In the genomic region with DNA sequence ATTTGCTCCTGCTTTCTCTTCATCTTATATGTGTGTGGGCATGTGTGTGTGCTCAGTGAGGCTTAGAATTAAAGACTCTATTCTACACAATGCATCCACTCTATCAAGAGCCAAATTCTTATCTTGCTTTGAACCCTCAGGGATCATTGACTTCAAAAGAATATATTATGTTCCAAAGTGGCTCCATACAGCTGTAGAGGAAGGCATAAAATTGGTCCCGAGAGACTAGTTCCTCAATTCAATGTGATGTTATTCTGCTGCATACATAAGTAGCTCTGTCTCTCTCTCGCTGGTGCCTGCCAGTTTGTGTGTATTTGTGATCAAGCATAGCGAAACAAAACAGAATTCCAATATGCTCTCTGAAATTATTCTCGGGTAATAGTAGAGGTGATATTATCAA, we compare ENCODE assay signal across 19 cellular contexts.
DNase-seq lines count a peak whose midpoint lies in the region; ATAC-seq and TF ChIP-seq lines count a peak whose summit lies in the region.
"Had no signal": no experiment of that assay in that cellular context is flagged by ENCODE, and none has a peak within 500 bp of the region (broad histone marks: within the 10 kb centered on the region; RNA-seq: fewer than 3 reads in every experiment).

No MANE protein-coding gene starts in this region.

- peak; percentile 50 for ATAC-seq in WTC11
- ATAC-seq: activated CD4-positive, CD25-positive, alpha-beta regulatory T cell treated with anti-CD3 and anti-CD28 coated beads, Interleukin-2, amount 50 U/mL, for 24 hours; activated CD8-positive, alpha-beta memory T cell treated with anti-CD3 and anti-CD28 coated beads, Interleukin-2, amount 10 ng/mL, durations not matched to agents 7 days and 5 days; HCT116; natural killer cell treated with Interleukin-12 subunit alpha and Interleukin-12 subunit beta and Interleukin-15 and Interleukin-18, amount 100 ng/mL, for 72 hours had no signal

- peak; percentile 84 for TF ChIP-seq EP300 in neural cell (conservative IDR thresholded peaks at IDR 0.05; ENCODE audit: poor library complexity, severe bottlenecking)

- TF ChIP-seq CTCF in WTC11 (IDR thresholded peaks at IDR 0.05) (no peak), neural cell (IDR thresholded peaks at IDR 0.05; ENCODE audit: poor library complexity, severe bottlenecking) (no peak)

- H3K27ac Mint-ChIP-seq in WTC11, result peak overlapping the region; percentile 86
- H3K27ac Mint-ChIP-seq: activated CD8-positive, alpha-beta memory T cell treated with anti-CD3 and anti-CD28 coated beads, Interleukin-2, amount 10 ng/mL, durations not matched to agents 7 days and 5 days; B cell; memory B cell; natural killer cell treated with Interleukin-12 subunit alpha and Interleukin-12 subunit beta and Interleukin-15 and Interleukin-18, amount 100 ng/mL, for 72 hours; T-helper 2 cell treated with Interferon-gamma antibody and Interleukin-4, amounts not matched to agents 5 μg/mL and 100 μg/mL, for 36 hours had no signal

- CTCF ChIA-PET in WTC11 (lab: Charles Lee), result no interaction called here

- DNase-seq in HAP-1 (ENCODE audit: low spot score in 2 of 2), result peak; percentile 53 to 86
- DNase-seq in NCI-H2107 treated with DMSO at 0.1 percent for 48 hours (lab: John Stamatoyannopoulos, UW; ENCODE audit: unreplicated experiment), result peak; percentile 94
- no peak for DNase-seq in WTC11 (ENCODE audit: low spot score)
- no peak for DNase-seq in stimulated activated CD4-positive, alpha-beta T cell treated with anti-CD3 and anti-CD28 coated beads, Interleukin-15, amount 100 ng/mL, for 24 hours
- no peak for DNase-seq in NCI-H1048 (lab: John Stamatoyannopoulos, UW)
- DNase-seq in activated CD4-positive, alpha-beta T cell treated with anti-CD3 and anti-CD28 coated beads, Interleukin-2, amount 50 U/mL, for 4 hours, result no peak
- DNase-seq: activated CD8-positive, alpha-beta memory T cell treated with anti-CD3 and anti-CD28 coated beads, Interleukin-2, amount 10 ng/mL, durations not matched to agents 7 days and 5 days; DMS53; Kasumi-1; NCI-H2081; Right ventricle myocardium superior had no signal

- H3K27me3 Mint-ChIP-seq in WTC11 (ENCODE audit: low read depth), result no peaks in the 10 kb centered on the region
- H3K27me3 Mint-ChIP-seq: activated CD8-positive, alpha-beta memory T cell treated with anti-CD3 and anti-CD28 coated beads, Interleukin-2, amount 10 ng/mL, durations not matched to agents 7 days and 5 days; B cell; memory B cell; natural killer cell treated with Interleukin-12 subunit alpha and Interleukin-12 subunit beta and Interleukin-15 and Interleukin-18, amount 100 ng/mL, for 72 hours had no signal

- H3K4me1 Mint-ChIP-seq in WTC11, result peaks cover 44% of the 10 kb centered on the region
- H3K4me1 Mint-ChIP-seq: activated CD8-positive, alpha-beta memory T cell treated with anti-CD3 and anti-CD28 coated beads, Interleukin-2, amount 10 ng/mL, durations not matched to agents 7 days and 5 days; B cell; memory B cell had no signal

- H3K27me3 ChIP-seq in HAP-1 (ENCODE audit: low read depth) (no peaks in the 10 kb centered on the region), neural cell (ENCODE audit: insufficient read depth, low read depth, low read length) (no peaks in the 10 kb centered on the region)
- H3K27me3 ChIP-seq: cardiac muscle cell had no signal

- in situ Hi-C loops in HAP-1 (cut with MboI; ENCODE audit: low sequenced_read_pairs), result no loop called here

- H3K9me2 ChIP-seq in neural cell (ENCODE audit: insufficient read depth, low read length), result no peaks in the 10 kb centered on the region

- H3K27ac ChIP-seq in neural cell (ENCODE audit: low read length), result peak overlapping the region; percentile 64
- H3K27ac ChIP-seq: cardiac muscle cell had no signal

- no peaks in the 10 kb centered on the region for H4K20me1 ChIP-seq in neural cell (ENCODE audit: insufficient read depth)

- H3K36me3 ChIP-seq in HAP-1 (replicated peaks) (no peaks in the 10 kb centered on the region), neural cell (ENCODE audit: insufficient read depth, low read length) (no peaks in the 10 kb centered on the region)
- H3K36me3 ChIP-seq: cardiac muscle cell had no signal

- H3K4me1 ChIP-seq in HAP-1, result peaks cover 23% of the 10 kb centered on the region

- no peak overlapping the region for H3K9ac ChIP-seq in neural cell (ENCODE audit: low read length)

- peaks cover 80% of the 10 kb centered on the region for H3K36me3 Mint-ChIP-seq in WTC11
- H3K36me3 Mint-ChIP-seq: activated CD8-positive, alpha-beta memory T cell treated with anti-CD3 and anti-CD28 coated beads, Interleukin-2, amount 10 ng/mL, durations not matched to agents 7 days and 5 days; memory B cell; natural killer cell treated with Interleukin-12 subunit alpha and Interleukin-12 subunit beta and Interleukin-15 and Interleukin-18, amount 100 ng/mL, for 72 hours had no signal

- H2AFZ ChIP-seq in neural cell (ENCODE audit: low read depth, low read length), result no peak overlapping the region

- H3K4me2 ChIP-seq in neural cell (ENCODE audit: low read length), result peak overlapping the region; percentile 42

- peak overlapping the region; percentile 90 for H3K4me3 Mint-ChIP-seq in WTC11
- H3K4me3 Mint-ChIP-seq: activated CD8-positive, alpha-beta memory T cell treated with anti-CD3 and anti-CD28 coated beads, Interleukin-2, amount 10 ng/mL, durations not matched to agents 7 days and 5 days; B cell; memory B cell; natural killer cell treated with Interleukin-12 subunit alpha and Interleukin-12 subunit beta and Interleukin-15 and Interleukin-18, amount 100 ng/mL, for 72 hours; T-helper 2 cell treated with Interferon-gamma antibody and Interleukin-4, amounts not matched to agents 5 μg/mL and 100 μg/mL, for 36 hours had no signal

- H3K9me3 ChIP-seq in HAP-1 (no peaks in the 10 kb centered on the region), neural cell (ENCODE audit: low read length) (no peaks in the 10 kb centered on the region)

- H3K9me3 Mint-ChIP-seq in WTC11, result peaks cover 12% of the 10 kb centered on the region
- H3K9me3 Mint-ChIP-seq: T-helper 2 cell treated with Interferon-gamma antibody and Interleukin-4, amounts not matched to agents 5 μg/mL and 100 μg/mL, for 36 hours had no signal

- POLR2A ChIA-PET in WTC11 (lab: Charles Lee), result no interaction called here

- H3K4me3 ChIP-seq in HAP-1 (no peak overlapping the region), neural cell (ENCODE audit: low read length) (peak overlapping the region; percentile 6)
- H3K4me3 ChIP-seq: cardiac muscle cell had no signal

- H3F3A ChIP-seq in neural cell (ENCODE audit: insufficient read depth, low read length, poor library complexity, severe bottlenecking), result peaks cover 9% of the 10 kb centered on the region

- TF ChIP-seq RAD21 in neural cell (conservative IDR thresholded peaks at IDR 0.05), result peak; percentile 41

- no peaks in the 10 kb centered on the region for H3K79me2 ChIP-seq in neural cell (replicated peaks; ENCODE audit: insufficient read depth, low read length)

TF ChIP-seq in WTC11, 78 proteins besides CTCF, POLR2A, EP300 and RAD21 (continues in another document):
- TF ChIP-seq GTF2I (CRISPR knock-in tag; conservative IDR thresholded peaks at IDR 0.05), result no peak
- TF ChIP-seq ESRRA (CRISPR knock-in tag; IDR thresholded peaks at IDR 0.05; ENCODE audit: borderline replicate concordance), result no peak
- TF ChIP-seq KAT7 (CRISPR knock-in tag; IDR thresholded peaks at IDR 0.05; ENCODE audit: borderline replicate concordance), result no peak
- no peak for TF ChIP-seq ZNF396 (CRISPR knock-in tag; IDR thresholded peaks at IDR 0.05; ENCODE audit: borderline replicate concordance)

TF ChIP-seq in neural cell, 6 proteins besides CTCF, POLR2A, EP300 and RAD21:
- TF ChIP-seq TAF1 (IDR thresholded peaks at IDR 0.05; ENCODE audit: low read depth) (no peak), POLR2AphosphoS5 (IDR thresholded peaks at IDR 0.05) (peak; percentile 79), SMC3 (conservative IDR thresholded peaks at IDR 0.05; ENCODE audit: poor library complexity) (peak; percentile 31)
- TF ChIP-seq, protein P1, sequence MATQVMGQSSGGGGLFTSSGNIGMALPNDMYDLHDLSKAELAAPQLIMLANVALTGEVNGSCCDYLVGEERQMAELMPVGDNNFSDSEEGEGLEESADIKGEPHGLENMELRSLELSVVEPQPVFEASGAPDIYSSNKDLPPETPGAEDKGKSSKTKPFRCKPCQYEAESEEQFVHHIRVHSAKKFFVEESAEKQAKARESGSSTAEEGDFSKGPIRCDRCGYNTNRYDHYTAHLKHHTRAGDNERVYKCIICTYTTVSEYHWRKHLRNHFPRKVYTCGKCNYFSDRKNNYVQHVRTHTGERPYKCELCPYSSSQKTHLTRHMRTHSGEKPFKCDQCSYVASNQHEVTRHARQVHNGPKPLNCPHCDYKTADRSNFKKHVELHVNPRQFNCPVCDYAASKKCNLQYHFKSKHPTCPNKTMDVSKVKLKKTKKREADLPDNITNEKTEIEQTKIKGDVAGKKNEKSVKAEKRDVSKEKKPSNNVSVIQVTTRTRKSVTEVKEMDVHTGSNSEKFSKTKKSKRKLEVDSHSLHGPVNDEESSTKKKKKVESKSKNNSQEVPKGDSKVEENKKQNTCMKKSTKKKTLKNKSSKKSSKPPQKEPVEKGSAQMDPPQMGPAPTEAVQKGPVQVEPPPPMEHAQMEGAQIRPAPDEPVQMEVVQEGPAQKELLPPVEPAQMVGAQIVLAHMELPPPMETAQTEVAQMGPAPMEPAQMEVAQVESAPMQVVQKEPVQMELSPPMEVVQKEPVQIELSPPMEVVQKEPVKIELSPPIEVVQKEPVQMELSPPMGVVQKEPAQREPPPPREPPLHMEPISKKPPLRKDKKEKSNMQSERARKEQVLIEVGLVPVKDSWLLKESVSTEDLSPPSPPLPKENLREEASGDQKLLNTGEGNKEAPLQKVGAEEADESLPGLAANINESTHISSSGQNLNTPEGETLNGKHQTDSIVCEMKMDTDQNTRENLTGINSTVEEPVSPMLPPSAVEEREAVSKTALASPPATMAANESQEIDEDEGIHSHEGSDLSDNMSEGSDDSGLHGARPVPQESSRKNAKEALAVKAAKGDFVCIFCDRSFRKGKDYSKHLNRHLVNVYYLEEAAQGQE (IDR thresholded peaks at IDR 0.05; ENCODE audit: borderline replicate concordance), result peak; percentile 75

Comparison
In these comparisons a context has a peak if more than half of its experiments do, and no peak if none do; other contexts are left out.
1. DNase-seq: peak in HAP-1 (2 of 2) and NCI-H2107 treated with DMSO at 0.1 percent for 48 hours (single experiment); none in WTC11 (single experiment), stimulated activated CD4-positive, alpha-beta T cell treated with anti-CD3 and anti-CD28 coated beads, Interleukin-15, amount 100 ng/mL, for 24 hours (single experiment), NCI-H1048 (single experiment) and activated CD4-positive, alpha-beta T cell treated with anti-CD3 and anti-CD28 coated beads, Interleukin-2, amount 50 U/mL, for 4 hours (0 of 2).